In genomic region chr12:109832534-109833306, GRCh38 we compare ENCODE assay signal across 12 cellular contexts. TPM values are rescaled to one million over a fixed set of nuclear protein-coding genes. Genes with fewer than 3 reads are reported as not detected.
DNase-seq lines count a peak whose midpoint lies in the region; ATAC-seq and TF ChIP-seq lines count a peak whose summit lies in the region.
"Had no signal": no experiment of that assay in that cellular context is flagged by ENCODE, and none has a peak within 500 bp of the region (broad histone marks: within the 10 kb centered on the region; RNA-seq: fewer than 3 reads in every experiment).

No MANE protein-coding gene starts in this region.

- H3K4me3 ChIP-seq in esophagus squamous epithelium (peak overlapping the region; percentile 48 to 75 (median 53)), muscle layer of colon (ENCODE audit: low read depth in 1 of 2, low read length in 2 of 2) (peak overlapping the region; percentile 23 to 55), urinary bladder (ENCODE audit: low read depth, low read length) (peak overlapping the region; percentile 51), MM.1S (ENCODE audit: low read length) (no peak overlapping the region), Caco-2 (ENCODE audit: low read depth, low read length) (no peak overlapping the region)

- H3K79me2 ChIP-seq in MM.1S (ENCODE audit: low read length): no peaks in the 10 kb centered on the region

- H3K9ac ChIP-seq in muscle layer of colon (ENCODE audit: low read length) (no peak overlapping the region), MM.1S (ENCODE audit: low read length) (no peak overlapping the region)

- H3K27me3 ChIP-seq in esophagus squamous epithelium: peaks cover 0 to 50% (median 0%) of the 10 kb centered on the region in 4 donors
- H3K27me3 ChIP-seq in muscle layer of colon (ENCODE audit: control insufficient read depth in 1 of 2, insufficient read depth in 2 of 2, low read length in 2 of 2): peaks cover 14 to 35% of the 10 kb centered on the region in 2 donors
- peaks cover 3% of the 10 kb centered on the region; the same call in 1 of the 2 replicates for H3K27me3 ChIP-seq in MM.1S (replicated peaks; ENCODE audit: insufficient read depth, low read length)
- no peaks in the 10 kb centered on the region for H3K27me3 ChIP-seq in Caco-2 (replicated peaks; ENCODE audit: control insufficient read depth, insufficient read depth, low read length)

- H4K20me1 ChIP-seq in MM.1S (ENCODE audit: insufficient read depth, low read length): no peaks in the 10 kb centered on the region

- H3K9me3 ChIP-seq in esophagus squamous epithelium: no peaks in the 10 kb centered on the region
- no peaks in the 10 kb centered on the region for H3K9me3 ChIP-seq in muscle layer of colon (ENCODE audit: low read length)
- no peaks in the 10 kb centered on the region for H3K9me3 ChIP-seq in MM.1S (replicated peaks; ENCODE audit: insufficient read depth, low read length)
- H3K9me3 ChIP-seq in Caco-2: no peaks in the 10 kb centered on the region

- no peaks in the 10 kb centered on the region for H3K36me3 ChIP-seq in esophagus squamous epithelium
- H3K36me3 ChIP-seq in muscle layer of colon (ENCODE audit: insufficient read depth, low read length): no peaks in the 10 kb centered on the region
- no peaks in the 10 kb centered on the region for H3K36me3 ChIP-seq in urinary bladder (ENCODE audit: insufficient read depth)
- no peaks in the 10 kb centered on the region for H3K36me3 ChIP-seq in MM.1S (replicated peaks; ENCODE audit: insufficient read depth, low read length)
- H3K36me3 ChIP-seq in Caco-2 (ENCODE audit: control insufficient read depth, insufficient read depth, low read length): no peaks in the 10 kb centered on the region

- no peak for TF ChIP-seq POLR2A in esophagus squamous epithelium (IDR thresholded peaks at IDR 0.05)

- no peaks in the 10 kb centered on the region for H3F3A ChIP-seq in MM.1S (ENCODE audit: insufficient read depth, low read length)

- BruUV-seq in Caco-2 (replicated peaks; lab: Mats Ljungman, UMichigan): no TSS peak

- no peak overlapping the region for H3K4me2 ChIP-seq in MM.1S (ENCODE audit: low read depth, low read length)

- H2AFZ ChIP-seq in MM.1S (ENCODE audit: low read length): no peak overlapping the region

- CTCF ChIA-PET in Caco-2 (lab: Charles Lee): interaction anchor here (1.3 kb wide), 1 partner anchor 13 kb away, joined by 3 read pairs; no protein-coding TSS in a partner anchor

- H3K4me1 ChIP-seq in esophagus squamous epithelium (peaks cover 6 to 55% (median 17%) of the 10 kb centered on the region in 3 donors), muscle layer of colon (ENCODE audit: insufficient read depth, low read length) (no peaks in the 10 kb centered on the region), urinary bladder (ENCODE audit: insufficient read depth) (no peaks in the 10 kb centered on the region), MM.1S (ENCODE audit: low read length) (no peaks in the 10 kb centered on the region), Caco-2 (peaks cover 10% of the 10 kb centered on the region; the same call in 1 of the 2 replicates)

- no peak overlapping the region for H3K4me3 Mint-ChIP-seq in Caco-2 (ENCODE audit: unreplicated experiment)
- H3K4me3 Mint-ChIP-seq: central memory CD8-positive, alpha-beta T cell; T-helper 2 cell treated with Interferon-gamma antibody and Interleukin-4, amounts not matched to agents 5 μg/mL and 100 μg/mL, for 36 hours had no signal

- POLR2A ChIA-PET in Caco-2 (lab: Charles Lee): no interaction called here

- ATAC-seq in Right ventricle myocardium inferior (no peak), left ventricle myocardium superior (no peak)

- H3K27ac ChIP-seq in esophagus squamous epithelium (peak overlapping the region; percentile 1 to 55 (median 26)), muscle layer of colon (ENCODE audit: low read depth, low read length) (no peak overlapping the region), urinary bladder (ENCODE audit: low read depth) (no peak overlapping the region), MM.1S (ENCODE audit: low read length) (no peak overlapping the region)

- DNase-seq in Right ventricle myocardium inferior (ENCODE audit: missing footprints) (peak; percentile 65), left ventricle myocardium superior (no peak), esophagus squamous epithelium (lab: John Stamatoyannopoulos, UW) (no peak), NCI-H1694 treated with DMSO at 0.1 percent for 48 hours (lab: John Stamatoyannopoulos, UW) (no peak), MM.1S (no peak), Caco-2 (no peak)
- DNase-seq: Karpas-422 had no signal

- no peak for TF ChIP-seq CTCF in esophagus squamous epithelium (IDR thresholded peaks at IDR 0.05)
- TF ChIP-seq CTCF in MM.1S (IDR thresholded peaks at IDR 0.05; ENCODE audit: low read length): no peak
- no peak for TF ChIP-seq CTCF in Caco-2 (IDR thresholded peaks at IDR 0.05; ENCODE audit: insufficient read depth in 1 of 2, low read depth in 1 of 2, low read length in 1 of 2, severe bottlenecking in 1 of 2, unreplicated experiment in 1 of 2)

- no peaks in the 10 kb centered on the region for H3K27me3 Mint-ChIP-seq in Caco-2 (ENCODE audit: insufficient read depth, unreplicated experiment)

- no peaks in the 10 kb centered on the region for H3K9me3 Mint-ChIP-seq in Caco-2 (ENCODE audit: unreplicated experiment)
- H3K9me3 Mint-ChIP-seq: central memory CD8-positive, alpha-beta T cell; T-helper 2 cell treated with Interferon-gamma antibody and Interleukin-4, amounts not matched to agents 5 μg/mL and 100 μg/mL, for 36 hours had no signal

- no peaks in the 10 kb centered on the region for H3K4me1 Mint-ChIP-seq in Caco-2 (ENCODE audit: low read depth, unreplicated experiment)

- WGBS in esophagus squamous epithelium, 2 donors: 40 to 69% methylated on average over 1 to 2 of the region's 31 CpGs
- 19% methylated on average over 31 of the region's 31 CpGs for WGBS in urinary bladder

- no peaks in the 10 kb centered on the region for H3K36me3 Mint-ChIP-seq in Caco-2 (ENCODE audit: insufficient read depth, unreplicated experiment)

- no peak overlapping the region for H3K27ac Mint-ChIP-seq in Caco-2 (ENCODE audit: unreplicated experiment)
- H3K27ac Mint-ChIP-seq: T-helper 2 cell treated with Interferon-gamma antibody and Interleukin-4, amounts not matched to agents 5 μg/mL and 100 μg/mL, for 36 hours had no signal

- H3K9me2 ChIP-seq in MM.1S (replicated peaks; ENCODE audit: insufficient read depth, low read length): no peaks in the 10 kb centered on the region

- intact Hi-C loops in Right ventricle myocardium inferior (cut with DNase I) (no loop called here), left ventricle myocardium superior (cut with micrococcal nuclease) (no loop called here), esophagus squamous epithelium (cut with DNase I) (no loop called here), Caco-2 (cut with micrococcal nuclease; ENCODE audit: unreplicated experiment) (no loop called here)

RNA-seq across cellular contexts. Expression of gene TRPV4, which starts 0.5 kb away (rescaled TPM):
- 0.32 TPM for total RNA-seq in Right ventricle myocardium inferior
- 0.25 TPM for total RNA-seq in left ventricle myocardium superior
- 1 to 10 TPM; 2.8 to 7.5 (median 4.8) TPM for total RNA-seq in esophagus squamous epithelium
- total RNA-seq in urinary bladder: 0.90 TPM
- 1.2 TPM for polyA plus RNA-seq in urinary bladder
- total RNA-seq in Caco-2 (2022): not detected in 2 replicates
- total RNA-seq: A172 had no signal

RNA-seq across cellular contexts. Expression of gene GLTP, which starts 47.6 kb away (rescaled TPM):
- total RNA-seq in Right ventricle myocardium inferior: 23.3 TPM
- total RNA-seq in left ventricle myocardium superior: 19.8 TPM
- total RNA-seq in esophagus squamous epithelium: 100 to 1,000 TPM; 315 to 901 (median 457) TPM
- 60.2 TPM for total RNA-seq in urinary bladder
- polyA plus RNA-seq in urinary bladder: 26.0 TPM
- 12.2 and 14.9 TPM in 2 replicates for total RNA-seq in Caco-2 (2022)

Comparison
In these comparisons a context has a peak if more than half of its experiments do, and no peak if none do; other contexts are left out.
1. H3K27ac ChIP-seq: peak in esophagus squamous epithelium (4 of 4); none in muscle layer of colon (single experiment), urinary bladder (single experiment) and MM.1S (single experiment).
2. H3K4me3 ChIP-seq: peak in esophagus squamous epithelium (4 of 4), muscle layer of colon (2 of 2) and urinary bladder (single experiment); none in MM.1S (single experiment) and Caco-2 (single experiment).